8 cellular contexts compared by ENCODE assay signal in the genomic region with DNA sequence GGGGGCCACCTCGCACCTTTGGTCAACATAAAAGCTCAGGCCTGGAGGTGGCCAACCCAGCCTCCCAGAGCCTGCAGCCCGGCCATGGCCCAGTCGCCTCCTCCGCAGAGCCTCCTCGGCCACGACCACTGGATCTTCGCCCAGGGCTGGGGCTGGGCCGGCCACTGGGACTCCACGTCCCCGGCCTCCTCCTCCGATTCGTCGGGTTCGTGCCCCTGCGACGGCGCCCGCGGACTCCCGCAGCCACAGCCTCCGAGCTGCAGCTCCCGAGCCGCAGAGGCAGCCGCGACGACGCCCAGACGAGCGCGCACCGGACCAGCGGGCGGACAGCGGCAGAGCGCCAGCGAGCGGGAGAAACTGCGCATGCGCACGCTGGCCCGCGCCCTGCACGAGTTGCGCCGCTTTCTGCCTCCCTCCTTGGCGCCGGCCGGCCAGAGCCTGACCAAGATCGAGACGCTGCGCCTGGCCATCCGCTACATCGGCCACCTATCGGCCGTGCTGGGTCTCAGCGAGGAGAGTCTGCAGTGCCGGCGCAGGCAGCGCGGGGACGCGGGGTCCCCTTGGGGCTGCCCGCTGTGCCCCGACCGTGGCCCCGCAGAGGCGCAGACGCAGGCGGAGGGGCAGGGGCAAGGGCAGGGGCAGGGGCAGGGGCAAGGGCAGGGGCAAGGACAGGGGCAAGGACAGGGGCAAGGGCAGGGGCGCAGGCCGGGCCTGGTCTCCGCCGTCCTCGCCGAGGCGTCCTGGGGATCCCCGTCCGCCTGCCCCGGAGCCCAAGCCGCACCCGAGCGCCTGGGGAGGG. TPM values are rescaled to one million over a fixed set of nuclear protein-coding genes. Genes with fewer than 3 reads are reported as not detected.
A peak's percentile ranks its signal among the peaks of the same experiment; 100 is the strongest.
DNase-seq lines count a peak whose midpoint lies in the region; ATAC-seq, FAIRE-seq and TF ChIP-seq lines count a peak whose summit lies in the region.

A gene with protein sequence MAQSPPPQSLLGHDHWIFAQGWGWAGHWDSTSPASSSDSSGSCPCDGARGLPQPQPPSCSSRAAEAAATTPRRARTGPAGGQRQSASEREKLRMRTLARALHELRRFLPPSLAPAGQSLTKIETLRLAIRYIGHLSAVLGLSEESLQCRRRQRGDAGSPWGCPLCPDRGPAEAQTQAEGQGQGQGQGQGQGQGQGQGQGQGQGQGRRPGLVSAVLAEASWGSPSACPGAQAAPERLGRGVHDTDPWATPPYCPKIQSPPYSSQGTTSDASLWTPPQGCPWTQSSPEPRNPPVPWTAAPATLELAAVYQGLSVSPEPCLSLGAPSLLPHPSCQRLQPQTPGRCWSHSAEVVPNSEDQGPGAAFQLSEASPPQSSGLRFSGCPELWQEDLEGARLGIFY (plus strand): TSS at position 59 of the 799 bp plus-strand sequence. CDS start 26 bp downstream, at position 85.

- no peaks in the 10 kb centered on the region for H3K36me3 Mint-ChIP-seq in activated CD4-positive, alpha-beta memory T cell treated with anti-CD3 and anti-CD28 coated beads, Interleukin-2, amount 10 ng/mL, durations not matched to agents 7 days and 5 days (ENCODE audit: low read depth)
- H3K36me3 Mint-ChIP-seq in memory B cell: no peaks in the 10 kb centered on the region

- peaks cover 20% of the 10 kb centered on the region for H3K4me1 Mint-ChIP-seq in activated CD4-positive, alpha-beta memory T cell treated with anti-CD3 and anti-CD28 coated beads, Interleukin-2, amount 10 ng/mL, durations not matched to agents 7 days and 5 days
- H3K4me1 Mint-ChIP-seq in memory B cell: peaks cover 11% of the 10 kb centered on the region

- 0 out of 2 replicates have a peak within 1 kb of the TSS, but pooled peaks have one; percentile 27 for H2BK12ac ChIP-seq in H1 (ENCODE audit: low read depth, low read length)

- H2AK5ac ChIP-seq in H1 (ENCODE audit: low read depth, low read length): no peak within 1 kb of the TSS

- 13% methylated on average over 58 of the region's 82 CpGs; no CpG with 5 or more reads in 1 of the 2 experiments for WGBS in H1 (ENCODE audit: extremely low coverage in 1 of 2, insufficient coverage in 1 of 2, insufficient read length in 1 of 2, insufficient replicate concordance in 2 of 2, low coverage in 1 of 2, low lambda C conversion rate in 2 of 2, missing lambda C conversion rate in 1 of 2), 2 experiments

- peak within 1 kb of the TSS; percentile 95 for H4K8ac ChIP-seq in H1 (ENCODE audit: extremely low read depth, insufficient read depth, low read length)

- H2BK5ac ChIP-seq in H1 (ENCODE audit: low read depth, low read length): no peak within 1 kb of the TSS

- peak within 1 kb of the TSS; percentile 34 to 75; a peak in 3 of 4 replicates for H3K4me2 ChIP-seq in H1 (ENCODE audit: insufficient read depth in 1 of 2, low read depth in 2 of 2, low read length in 2 of 2)

- no peak for TF ChIP-seq EP300 in H1 (IDR thresholded peaks at IDR 0.05; ENCODE audit: borderline replicate concordance in 1 of 2, low read depth in 2 of 2, low read length in 2 of 2)

- POLR2A ChIA-PET in activated CD4-positive, alpha-beta memory T cell treated with anti-CD3 and anti-CD28 coated beads, Interleukin-2, amount 10 ng/mL, durations not matched to agents 7 days and 5 days (lab: Charles Lee): no interaction called here
- POLR2A ChIA-PET in H1 (lab: Charles Lee; ENCODE audit: partially characterized antibody): interaction anchor here (1.4 to 2.5 kb wide), 3 partner anchors 16 to 51 kb away, joined by 3 to 7 read pairs (median 3); no protein-coding TSS in a partner anchor

- no peak within 1 kb of the TSS; a peak in 2 of 7 replicates for H3K9ac ChIP-seq in H1 (replicated peaks in 1 of 4; ENCODE audit: extremely low read depth in 1 of 4, low read depth in 3 of 4, low read length in 3 of 4)

- no peaks in the 10 kb centered on the region for H3K79me2 ChIP-seq in H1 (ENCODE audit: control insufficient read depth in 1 of 2, insufficient read depth in 2 of 2, low read length in 2 of 2)

- TF ChIP-seq POLR2A in H1 (IDR thresholded peaks at IDR 0.05; ENCODE audit: control extremely low read depth in 1 of 2, low read depth in 2 of 2, low read length in 2 of 2): no peak

- H2BK15ac ChIP-seq in H1 (ENCODE audit: low read length): no peak within 1 kb of the TSS

- H2BK120ac ChIP-seq in H1 (replicated peaks; ENCODE audit: low read depth, low read length): no peak within 1 kb of the TSS

- H3K4ac ChIP-seq in H1 (replicated peaks; ENCODE audit: insufficient read length, low read depth, low read length): peak within 1 kb of the TSS; percentile 91

- H2BK20ac ChIP-seq in H1 (ENCODE audit: low read length): no peak within 1 kb of the TSS

- H3K14ac ChIP-seq in H1 (ENCODE audit: insufficient read length): no peak within 1 kb of the TSS

- peak within 1 kb of the TSS; percentile 66 for H3K4me3 Mint-ChIP-seq in activated CD4-positive, alpha-beta memory T cell treated with anti-CD3 and anti-CD28 coated beads, Interleukin-2, amount 10 ng/mL, durations not matched to agents 7 days and 5 days
- H3K4me3 Mint-ChIP-seq in memory B cell: peak within 1 kb of the TSS; percentile 74

- H3K4me1 ChIP-seq in H1 (replicated peaks in 1 of 4; ENCODE audit: control insufficient read depth in 3 of 4, insufficient read depth in 4 of 4, low read length in 3 of 4): peaks cover 0 to 4% (median 1%) of the 10 kb centered on the region in 4 experiments; a peak in 2 of 7 replicates

- DNase-seq in COR-L47 (lab: John Stamatoyannopoulos, UW) (peak; percentile 11), H7 (peak; percentile 96), NCI-H2227 (lab: John Stamatoyannopoulos, UW; ENCODE audit: unreplicated experiment) (peak; percentile 81), H1 (ENCODE audit: low read depth in 1 of 2, low spot score in 2 of 2) (peak; percentile 75 to 90), memory B cell (ENCODE audit: low spot score in 2 of 2) (peak; percentile 50 to 60)
- peak; percentile 58 for DNase-seq in activated CD4-positive, alpha-beta memory T cell treated with anti-CD3 and anti-CD28 coated beads, Interleukin-2, amount 10 ng/mL, durations not matched to agents 7 days and 5 days
- peak; percentile 7 to 52 (median 33) for DNase-seq in stimulated activated CD4-positive, alpha-beta T cell treated with anti-CD3 and anti-CD28 coated beads, TNF-alpha, amount 100 ng/mL, for 24 hours (ENCODE audit: low read depth in 3 of 3)

- peaks cover 5% of the 10 kb centered on the region for H3K27me3 Mint-ChIP-seq in activated CD4-positive, alpha-beta memory T cell treated with anti-CD3 and anti-CD28 coated beads, Interleukin-2, amount 10 ng/mL, durations not matched to agents 7 days and 5 days
- H3K27me3 Mint-ChIP-seq in memory B cell: peaks cover 6% of the 10 kb centered on the region

- CTCF ChIA-PET in activated CD4-positive, alpha-beta memory T cell treated with anti-CD3 and anti-CD28 coated beads, Interleukin-2, amount 10 ng/mL, durations not matched to agents 7 days and 5 days (lab: Charles Lee): interaction anchor here (1.4 to 4.3 kb wide), 2 partner anchors 16 to 98 kb away, joined by 4 to 19 read pairs; no protein-coding TSS in a partner anchor
- CTCF ChIA-PET in H1 (lab: Charles Lee; ENCODE audit: partially characterized antibody): interaction anchor here (0.7 to 6.5 kb wide), 12 partner anchors 9 to 111 kb away, joined by 3 to 90 read pairs (median 3); a partner anchor contains a TSS

- H3K23ac ChIP-seq in H1 (ENCODE audit: insufficient read length): no peak within 1 kb of the TSS

- ATAC-seq in memory B cell (ENCODE audit: low read depth): peak; percentile 57
- no peak for ATAC-seq in GM21717 (IDR thresholded peaks at IDR 0.05; ENCODE audit: unreplicated experiment)

- H2AFZ ChIP-seq in H1 (ENCODE audit: low read length): peak within 1 kb of the TSS; percentile 22; the same call in 1 of the 2 replicates

- H3K9me3 ChIP-seq in H1 (ENCODE audit: insufficient read depth in 2 of 2, low read depth in 1 of 2, low read length in 1 of 2): no peaks in the 10 kb centered on the region

- no peaks in the 10 kb centered on the region for H4K20me1 ChIP-seq in H1 (replicated peaks in 1 of 2; ENCODE audit: control insufficient read depth in 1 of 2, insufficient read depth in 2 of 2, low read length in 2 of 2)

- no peaks in the 10 kb centered on the region for H3K79me1 ChIP-seq in H1 (ENCODE audit: low read depth, low read length)

- H3K4me3 ChIP-seq in H7 (ENCODE audit: insufficient read depth, low read depth, low read length) (peak within 1 kb of the TSS; percentile 30), H1 (ENCODE audit: extremely low read depth in 1 of 4, insufficient read depth in 2 of 4, low read depth in 3 of 4, low read length in 4 of 4) (peak within 1 kb of the TSS; percentile 3 to 56 (median 30); a peak in 7 of 8 replicates)

- no peak within 1 kb of the TSS for H4K5ac ChIP-seq in H1 (ENCODE audit: insufficient read length, low read depth, low read length)

- peak; percentile 41 to 55; a peak in 3 of 4 replicates for TF ChIP-seq RAD21 in H1 (IDR thresholded peaks at IDR 0.05 in 1 of 2, conservative IDR thresholded peaks at IDR 0.05 in 1 of 2; ENCODE audit: low read depth in 2 of 2, low read length in 2 of 2)

- FAIRE-seq in H1 (lab: Jason Lieb, UNC): no peak

- H3K56ac ChIP-seq in H1 (replicated peaks; ENCODE audit: insufficient read length, low read depth, low read length): no peak within 1 kb of the TSS

- no peaks in the 10 kb centered on the region for H3K36me3 ChIP-seq in H7 (replicated peaks; ENCODE audit: control insufficient read depth, insufficient read depth, low read length)
- H3K36me3 ChIP-seq in H1 (ENCODE audit: control insufficient read depth in 2 of 4, insufficient read depth in 4 of 4, low read length in 3 of 4): no peaks in the 10 kb centered on the region

- no peaks in the 10 kb centered on the region for H3K9me3 Mint-ChIP-seq in activated CD4-positive, alpha-beta memory T cell treated with anti-CD3 and anti-CD28 coated beads, Interleukin-2, amount 10 ng/mL, durations not matched to agents 7 days and 5 days
- H3K9me3 Mint-ChIP-seq in memory B cell: no peaks in the 10 kb centered on the region

- peak within 1 kb of the TSS; percentile 97 for H3K18ac ChIP-seq in H1 (ENCODE audit: extremely low read depth, low read length)

- H3K27me3 ChIP-seq in H7 (ENCODE audit: control insufficient read depth, insufficient read depth, low read length): peaks cover 26% of the 10 kb centered on the region
- peaks cover 13 to 31% (median 27%) of the 10 kb centered on the region in 4 experiments for H3K27me3 ChIP-seq in H1 (replicated peaks in 1 of 4; ENCODE audit: control insufficient read depth in 3 of 4, extremely low read depth in 1 of 4, insufficient read depth in 3 of 4, low read length in 3 of 4)

- H3K23me2 ChIP-seq in H1 (ENCODE audit: low read depth, low read length): no peaks in the 10 kb centered on the region; the same call in 1 of the 2 replicates

- TF ChIP-seq CTCF in H1 (IDR thresholded peaks at IDR 0.05; ENCODE audit: control extremely low read depth in 1 of 3, insufficient read depth in 1 of 3, low read depth in 1 of 3, low read length in 3 of 3): peak; percentile 67 to 78 (median 71)

- no peak within 1 kb of the TSS for H3K27ac Mint-ChIP-seq in activated CD4-positive, alpha-beta memory T cell treated with anti-CD3 and anti-CD28 coated beads, Interleukin-2, amount 10 ng/mL, durations not matched to agents 7 days and 5 days
- H3K27ac Mint-ChIP-seq in memory B cell: no peak within 1 kb of the TSS

- H4K91ac ChIP-seq in H1 (replicated peaks; ENCODE audit: insufficient read length, low read length): no peak within 1 kb of the TSS

- no peak within 1 kb of the TSS for H3K27ac ChIP-seq in H1 (ENCODE audit: low read depth, low read length)

RNA-seq across cellular contexts. Expression of the gene that starts here (rescaled TPM):
- total RNA-seq in H7 (2014; rRNA removed; shearing (Covaris generic)): 2.0 TPM in 2 replicates
- total RNA-seq in activated CD4-positive, alpha-beta memory T cell treated with anti-CD3 and anti-CD28 coated beads, Interleukin-2, amount 10 ng/mL, durations not matched to agents 7 days and 5 days: not detected
- 0.35 and 0.38 TPM in 2 replicates for total RNA-seq in H1 (2021; fragmentation: NEBNext Ultra II Directional; extraction: Animal tissue kit (Norgen Biotek cat#: 25700))
- polyA plus RNA-seq in H1 (2011; rRNA removed): 0.80 and 1.6 TPM in 2 replicates
- polyA plus RNA-seq in H1 (2011; cell fraction: cytosol; rRNA removed): 0.57 TPM
- polyA plus RNA-seq in H1 (2011; cell fraction: nucleus; rRNA removed): 0.61 TPM
- polyA plus RNA-seq in H1 (2012, experiment 1 of 2): 0.25 to 0.88 TPM (median 0.68 TPM) in 3 of 4 replicates, not detected in the other
- 0.43 TPM for polyA plus RNA-seq in H1 (2012, experiment 2 of 2)
- 0.28 TPM for polyA plus RNA-seq in H1 (2013, experiment 1 of 2)
- 0.40 TPM for polyA plus RNA-seq in H1 (2013, experiment 2 of 2)
- polyA minus RNA-seq in H1 (2011; rRNA and poly(A)+ RNA removed): not detected in 2 replicates
- polyA minus RNA-seq in H1 (2011; cell fraction: cytosol; rRNA and poly(A)+ RNA removed): not detected
- 0.60 TPM for polyA minus RNA-seq in H1 (2011; cell fraction: nucleus; rRNA and poly(A)+ RNA removed)

Comparison
In these comparisons a context has a peak if more than half of its experiments do, and no peak if none do; other contexts are left out.
1. Peak in DNase-seq in activated CD4-positive, alpha-beta memory T cell treated with anti-CD3 and anti-CD28 coated beads, Interleukin-2, amount 10 ng/mL, durations not matched to agents 7 days and 5 days; RNA of the gene not detected or under 1 TPM.
2. DNase-seq: peak in every context shown above with its lines; median percentile 96 in H7; 82 in H1; 81 in NCI-H2227; 58 in activated CD4-positive, alpha-beta memory T cell treated with anti-CD3 and anti-CD28 coated beads, Interleukin-2, amount 10 ng/mL, durations not matched to agents 7 days and 5 days; 55 in memory B cell; 33 in stimulated activated CD4-positive, alpha-beta T cell treated with anti-CD3 and anti-CD28 coated beads, TNF-alpha, amount 100 ng/mL, for 24 hours; 11 in COR-L47.